Comparison of ENCODE assay signal across 8 cellular contexts in the genomic region with DNA sequence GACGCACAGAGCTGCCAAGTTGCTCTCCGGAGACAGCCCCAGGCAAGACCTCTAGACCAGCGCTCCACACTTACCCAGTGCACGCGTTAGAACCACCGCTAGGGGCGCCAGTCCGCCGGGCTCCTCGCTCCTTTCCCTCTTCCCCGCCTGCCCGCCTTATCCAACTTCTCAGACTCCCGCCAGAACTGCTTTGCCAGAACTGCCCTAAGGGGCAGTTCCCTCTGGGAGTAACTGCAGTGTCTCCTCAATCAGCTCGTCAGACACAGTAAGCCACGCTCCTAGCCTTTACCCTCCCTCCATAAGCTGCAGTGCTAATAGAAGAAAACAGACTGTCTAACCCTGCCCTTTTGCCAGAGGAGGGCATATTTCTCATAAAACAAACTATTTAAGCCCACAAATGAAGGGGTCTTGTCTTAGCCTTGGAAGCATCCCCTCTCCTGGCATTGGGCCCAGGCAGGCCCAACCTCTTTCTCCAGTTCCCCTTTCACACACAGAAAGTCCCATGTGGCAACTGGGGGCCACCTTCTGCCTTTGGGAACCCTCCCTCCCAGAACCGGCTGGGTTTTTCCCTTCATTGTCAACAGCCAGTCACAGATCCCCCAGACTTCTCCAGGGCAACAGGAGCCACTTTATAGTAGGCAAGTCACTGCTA. TPM values are rescaled to one million over a fixed set of nuclear protein-coding genes. Genes with fewer than 3 reads are reported as not detected.
DNase-seq lines count a peak whose midpoint lies in the region; TF ChIP-seq lines count a peak whose summit lies in the region.

No MANE protein-coding gene starts in this region.

- H3F3A ChIP-seq in SK-N-SH (replicated peaks; ENCODE audit: insufficient read depth), result peaks cover 22% of the 10 kb centered on the region

- peaks cover 33% of the 10 kb centered on the region for H3K36me3 Mint-ChIP-seq in activated naive CD4-positive, alpha-beta T cell treated with anti-CD3 and anti-CD28 coated beads, Interleukin-2, amount 10 ng/mL, durations not matched to agents 7 days and 5 days
- H3K36me3 Mint-ChIP-seq in osteocyte (ENCODE audit: unreplicated experiment), result peaks cover 12% of the 10 kb centered on the region

- CTCF ChIA-PET in SK-N-SH (lab: Yijun Ruan, JAX), result interaction anchor here (0.6 to 13.1 kb wide), 54 partner anchors 10 to 416 kb away, joined by 3 to 153 read pairs (median 4); partner anchors contain the start of genes BUB1B and PAK6
- CTCF ChIA-PET in activated naive CD4-positive, alpha-beta T cell treated with anti-CD3 and anti-CD28 coated beads, Interleukin-2, amount 10 ng/mL, durations not matched to agents 7 days and 5 days (lab: Charles Lee), result interaction anchor here (0.7 to 8.9 kb wide), 25 partner anchors 8 to 174 kb away, joined by 3 to 255 read pairs (median 6); partner anchors contain the start of genes BUB1B and SRP14

- H3K9me3 ChIP-seq in SK-N-SH, result no peaks in the 10 kb centered on the region
- H3K9me3 ChIP-seq in testis, result no peaks in the 10 kb centered on the region

- H3K36me3 ChIP-seq in SK-N-SH (replicated peaks in 1 of 2; ENCODE audit: control insufficient read depth in 1 of 2, insufficient read depth in 2 of 2, low read length in 1 of 2) (no peaks in the 10 kb centered on the region), testis (ENCODE audit: low read depth, missing control alignments) (no peaks in the 10 kb centered on the region)

- no peaks in the 10 kb centered on the region for H3K9me2 ChIP-seq in SK-N-SH

- POLR2A ChIA-PET in SK-N-SH (lab: Yijun Ruan, JAX), result interaction anchor here (0.6 to 1.0 kb wide), 2 partner anchors 10 to 67 kb away, joined by 3 read pairs; no protein-coding TSS in a partner anchor

- peak overlapping the region; percentile 17; the same call in 1 of the 2 replicates for H3K4me2 ChIP-seq in SK-N-SH

- 0 out of 2 replicates have a peak overlapping the region, but pooled peaks have one; percentile 52 for H2AFZ ChIP-seq in SK-N-SH (ENCODE audit: low read depth)

- no peaks in the 10 kb centered on the region for H3K9me3 Mint-ChIP-seq in activated naive CD4-positive, alpha-beta T cell treated with anti-CD3 and anti-CD28 coated beads, Interleukin-2, amount 10 ng/mL, durations not matched to agents 7 days and 5 days
- no peaks in the 10 kb centered on the region for H3K9me3 Mint-ChIP-seq in osteocyte (ENCODE audit: unreplicated experiment)

- TF ChIP-seq POLR2A in NB4 (IDR thresholded peaks at IDR 0.05; ENCODE audit: extremely low read depth, insufficient read length), result no peak
- TF ChIP-seq POLR2A in testis (IDR thresholded peaks at IDR 0.05), result no peak

- peak overlapping the region; percentile 30 for H3K4me3 Mint-ChIP-seq in activated naive CD4-positive, alpha-beta T cell treated with anti-CD3 and anti-CD28 coated beads, Interleukin-2, amount 10 ng/mL, durations not matched to agents 7 days and 5 days
- H3K4me3 Mint-ChIP-seq in osteocyte (ENCODE audit: unreplicated experiment), result peak overlapping the region; percentile 56

- peaks cover 30% of the 10 kb centered on the region for H3K27me3 Mint-ChIP-seq in activated naive CD4-positive, alpha-beta T cell treated with anti-CD3 and anti-CD28 coated beads, Interleukin-2, amount 10 ng/mL, durations not matched to agents 7 days and 5 days
- no peaks in the 10 kb centered on the region for H3K27me3 Mint-ChIP-seq in osteocyte (ENCODE audit: unreplicated experiment)

- H3K27me3 ChIP-seq in SK-N-SH (ENCODE audit: insufficient read depth) (no peaks in the 10 kb centered on the region), testis (no peaks in the 10 kb centered on the region)

- no peaks in the 10 kb centered on the region for H4K20me1 ChIP-seq in SK-N-SH (ENCODE audit: insufficient read depth)

- no peak overlapping the region for H3K9ac ChIP-seq in SK-N-SH

- TF ChIP-seq CTCF in GM20000 (IDR thresholded peaks at IDR 0.05; ENCODE audit: extremely low read depth, missing control alignments), result peak; percentile 95
- peak; percentile 94 for TF ChIP-seq CTCF in NB4 (IDR thresholded peaks at IDR 0.05; ENCODE audit: low read depth, low read length)
- peak; percentile 97 for TF ChIP-seq CTCF in SK-N-SH (IDR thresholded peaks at IDR 0.05)
- peak; percentile 98 for TF ChIP-seq CTCF in osteocyte (IDR thresholded peaks at IDR 0.05)
- TF ChIP-seq CTCF in testis (IDR thresholded peaks at IDR 0.05), result peak; percentile 88 to 99 (median 93)

- H3K27ac ChIP-seq in SK-N-SH (ENCODE audit: low read depth in 2 of 2, low read length in 1 of 2) (peak overlapping the region in 1 of 2 experiments; percentile 97; a peak in 2 of 4 replicates), testis (peak overlapping the region; percentile 70 to 90)

- 0 out of 4 replicates have a peak, but pooled peaks of 1 of the 2 experiments have one; percentile 9 for TF ChIP-seq EP300 in SK-N-SH (IDR thresholded peaks at IDR 0.05; ENCODE audit: borderline replicate concordance in 1 of 2, low read depth in 1 of 2, low read length in 1 of 2)

- 8% methylated on average over 15 of the region's 16 CpGs for WGBS in SK-N-SH (ENCODE audit: low lambda C conversion rate)
- WGBS in testis, 2 donors, result 3 to 8% methylated on average over 14 to 16 of the region's 16 CpGs

- H3K27ac Mint-ChIP-seq in activated naive CD4-positive, alpha-beta T cell treated with anti-CD3 and anti-CD28 coated beads, Interleukin-2, amount 10 ng/mL, durations not matched to agents 7 days and 5 days, result no peak overlapping the region
- H3K27ac Mint-ChIP-seq in osteocyte (ENCODE audit: unreplicated experiment), result peak overlapping the region; percentile 85

- H3K4me1 Mint-ChIP-seq in activated naive CD4-positive, alpha-beta T cell treated with anti-CD3 and anti-CD28 coated beads, Interleukin-2, amount 10 ng/mL, durations not matched to agents 7 days and 5 days, result peaks cover 79% of the 10 kb centered on the region
- H3K4me1 Mint-ChIP-seq in osteocyte (ENCODE audit: unreplicated experiment), result peaks cover 84% of the 10 kb centered on the region

- intact Hi-C loops in testis (cut with DNase I; ENCODE audit: low total_unique reads), result loop anchor here (10.0 kb wide), 1 partner anchor 60 kb away; no protein-coding TSS in a partner anchor

- H3K4me1 ChIP-seq in SK-N-SH (ENCODE audit: control insufficient read depth in 1 of 2, insufficient read depth in 2 of 2, low read depth in 1 of 2, low read length in 1 of 2) (peaks cover 28 to 61% of the 10 kb centered on the region in 2 experiments), testis (peaks cover 55% of the 10 kb centered on the region)

- H3K4me3 ChIP-seq in NB4 (ENCODE audit: low read depth, low read length), result peak overlapping the region; percentile 41
- H3K4me3 ChIP-seq in SK-N-SH (ENCODE audit: low read depth in 2 of 2, low read length in 1 of 2), result peak overlapping the region; percentile 6 to 38; a peak in 2 of 4 replicates
- no peak overlapping the region for H3K4me3 ChIP-seq in testis

- DNase-seq in Ammon's horn (ENCODE audit: low spot score) (peak; percentile 90), GM20000 (ENCODE audit: low spot score) (peak; percentile 84), NB4 (ENCODE audit: low read depth) (peak; percentile 89), SK-N-SH (peak; percentile 85), glomerular visceral epithelial cell (ENCODE audit: extremely low spot score) (peak; percentile 90), osteocyte (ENCODE audit: extremely low spot score, unreplicated experiment) (peak; percentile 97), testis (peak; percentile 95)
- DNase-seq in activated naive CD4-positive, alpha-beta T cell treated with anti-CD3 and anti-CD28 coated beads, Interleukin-2, amount 10 ng/mL, durations not matched to agents 7 days and 5 days, result peak; percentile 83

- H3K79me2 ChIP-seq in SK-N-SH (ENCODE audit: insufficient read depth), result no peaks in the 10 kb centered on the region

- peak; percentile 62 for TF ChIP-seq RAD21 in SK-N-SH (IDR thresholded peaks at IDR 0.05; ENCODE audit: low read length)

TF ChIP-seq in SK-N-SH, 30 proteins besides CTCF, POLR2A, EP300 and RAD21 (continues in another document):
- TF ChIP-seq TAF1 (IDR thresholded peaks at IDR 0.05; ENCODE audit: borderline replicate concordance, low read depth, low read length), result no peak
- TF ChIP-seq MXI1 (IDR thresholded peaks at IDR 0.05; ENCODE audit: low read depth, low read length), result peak; percentile 33; the same call in 1 of the 2 replicates
- TF ChIP-seq CHD2 (IDR thresholded peaks at IDR 0.05; ENCODE audit: low read length, partially characterized antibody), result no peak
- no peak for TF ChIP-seq ELF1 (IDR thresholded peaks at IDR 0.05)
- TF ChIP-seq GABPA (IDR thresholded peaks at IDR 0.05; ENCODE audit: low read depth), result no peak
- TF ChIP-seq NRF1 (IDR thresholded peaks at IDR 0.05; ENCODE audit: low read depth, low read length), result no peak
- no peak for TF ChIP-seq TEAD4 (IDR thresholded peaks at IDR 0.05; ENCODE audit: borderline replicate concordance, insufficient read depth)
- no peak for TF ChIP-seq USF2 (IDR thresholded peaks at IDR 0.05; ENCODE audit: borderline replicate concordance, low read depth, low read length)
- TF ChIP-seq POLR2AphosphoS5 (IDR thresholded peaks at IDR 0.05; ENCODE audit: low read depth, low read length), result no peak
- TF ChIP-seq RFX5 (IDR thresholded peaks at IDR 0.05; ENCODE audit: low read length), result no peak

RNA-seq across cellular contexts. Expression of gene BMF, which starts 3.7 kb away (rescaled TPM):
- 0.72 and 1.0 TPM in 2 replicates for polyA plus RNA-seq in SK-N-SH (2012; rRNA removed)
- polyA plus RNA-seq in SK-N-SH (2012; cell fraction: cytosol; rRNA removed), result 0.58 and 0.64 TPM in 2 replicates
- 2.2 and 2.5 TPM in 2 replicates for polyA plus RNA-seq in SK-N-SH (2012; cell fraction: nucleus; rRNA removed)
- total RNA-seq in osteocyte, result 39.3 and 46.6 TPM in 2 replicates
- 1 to 10 TPM; 6.9 to 7.7 TPM for total RNA-seq in testis
- polyA plus RNA-seq in testis (ENCODE audit: insufficient read depth, low read depth, low replicate concordance), result 4.9 TPM

RNA-seq across cellular contexts. Expression of gene BUB1B, which starts 55.9 kb away (rescaled TPM):
- polyA plus RNA-seq in SK-N-SH (2012; rRNA removed) (12.6 and 13.8 TPM in 2 replicates), testis (ENCODE audit: insufficient read depth, low read depth, low replicate concordance) (53.9 TPM)
- 10.8 and 12.4 TPM in 2 replicates for polyA plus RNA-seq in SK-N-SH (2012; cell fraction: cytosol; rRNA removed)
- polyA plus RNA-seq in SK-N-SH (2012; cell fraction: nucleus; rRNA removed), result 17.3 and 38.5 TPM in 2 replicates
- total RNA-seq in osteocyte (8.0 and 8.5 TPM in 2 replicates), testis (10 to 100 TPM; 38.6 to 66.2 TPM)

Comparison
In these comparisons a context has a peak if more than half of its experiments do, and no peak if none do; other contexts are left out.
1. H3K4me3 ChIP-seq: peak in NB4 (single experiment) and SK-N-SH (2 of 2); none in testis (0 of 2).
2. Peak in every context shown above with its lines, with median percentiles within 50 percentile points of each other: DNase-seq and CTCF ChIP-seq.